8 cellular contexts compared by ENCODE assay signal in the genomic region with DNA sequence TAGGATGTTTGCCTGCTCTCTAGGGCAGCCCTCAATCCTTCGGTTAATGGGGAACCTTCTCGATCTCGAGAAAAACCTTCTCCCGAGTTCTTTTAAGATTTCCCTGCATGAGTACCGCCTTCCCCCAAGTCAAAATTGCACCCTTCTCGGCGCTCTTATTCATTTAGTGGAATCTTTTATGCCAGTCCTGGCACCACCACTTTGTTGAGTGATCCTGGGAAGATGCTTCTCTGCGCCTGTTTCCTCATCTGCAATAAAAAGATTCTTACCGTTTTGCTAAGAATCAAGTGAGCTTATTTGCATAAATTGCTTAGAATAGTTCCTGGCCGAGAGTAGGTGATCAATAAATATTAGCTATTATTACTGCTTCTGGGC. TPM values are rescaled to one million over a fixed set of nuclear protein-coding genes. Genes with fewer than 3 reads are reported as not detected.
DNase-seq lines count a peak whose midpoint lies in the region; ATAC-seq and TF ChIP-seq lines count a peak whose summit lies in the region.

No MANE protein-coding gene starts in this region.

- peaks cover 6% of the 10 kb centered on the region for H3K79me1 ChIP-seq in mesenchymal stem cell (replicated peaks; ENCODE audit: low read length, poor library complexity, severe bottlenecking)

- no peak overlapping the region for H2BK12ac ChIP-seq in mesenchymal stem cell (ENCODE audit: low read length in 2 of 2)

- TF ChIP-seq CTCF in heart right ventricle (IDR thresholded peaks at IDR 0.05), result no peak

- H2AFZ ChIP-seq in mesenchymal stem cell (ENCODE audit: low read depth, low read length), result no peak overlapping the region

- H3K27me3 ChIP-seq in heart right ventricle, result no peaks in the 10 kb centered on the region
- H3K27me3 ChIP-seq in mesenchymal stem cell (ENCODE audit: control insufficient read depth in 1 of 2, insufficient read depth in 1 of 2, low read length in 2 of 2), result no peaks in the 10 kb centered on the region
- no peaks in the 10 kb centered on the region for H3K27me3 ChIP-seq in aorta (ENCODE audit: control insufficient read depth in 1 of 2, insufficient read depth in 2 of 2, low read length in 1 of 2)

- no peak for DNase-seq in heart right ventricle
- no peak for DNase-seq in Right ventricle myocardium superior
- peak; percentile 5 for DNase-seq in astrocyte of the hippocampus (ENCODE audit: low read depth, low spot score)
- no peak for DNase-seq in mesenchymal stem cell
- DNase-seq in aorta, result no peak
- no peak for DNase-seq in AG20443 (ENCODE audit: low spot score)

- H4K8ac ChIP-seq in mesenchymal stem cell (ENCODE audit: low read length), result no peak overlapping the region

- peak overlapping the region in 1 of 2 experiments; percentile 67 for H3K18ac ChIP-seq in mesenchymal stem cell (ENCODE audit: low read depth in 1 of 2, low read length in 2 of 2)

- intact Hi-C loops in heart right ventricle (cut with DNase I) (no loop called here), Right ventricle myocardium superior (cut with DNase I) (no loop called here), aorta (cut with DNase I) (no loop called here)

- H2AK5ac ChIP-seq in mesenchymal stem cell (ENCODE audit: low read length, severe bottlenecking), result no peak overlapping the region

- 1 to 3% methylated on average over 10 of the region's 10 CpGs for WGBS in heart right ventricle, 2 donors
- 12% methylated on average over 8 of the region's 10 CpGs for WGBS in mesenchymal stem cell
- 2% methylated on average over 10 of the region's 10 CpGs for WGBS in aorta, 2 donors

- H2BK120ac ChIP-seq in mesenchymal stem cell (ENCODE audit: low read depth, low read length), result no peak overlapping the region

- H3K14ac ChIP-seq in mesenchymal stem cell (ENCODE audit: low read length in 2 of 2), result no peak overlapping the region

- peak overlapping the region; percentile 69 for H3K4me2 ChIP-seq in mesenchymal stem cell (ENCODE audit: low read length, poor library complexity, severe bottlenecking)

- peak overlapping the region in 9 of 10 donors; percentile 88 to 98 (median 94) for H3K27ac ChIP-seq in heart right ventricle
- H3K27ac ChIP-seq in mesenchymal stem cell (ENCODE audit: low read length, poor library complexity, severe bottlenecking), result no peak overlapping the region
- H3K27ac ChIP-seq in aorta (ENCODE audit: low read depth in 1 of 2, low read length in 2 of 2), result no peak overlapping the region

- H3K4me1 ChIP-seq in heart right ventricle (peaks cover 7 to 65% (median 57%) of the 10 kb centered on the region in 9 donors), mesenchymal stem cell (ENCODE audit: control insufficient read depth, insufficient read depth, low read depth, low read length) (peaks cover 16% of the 10 kb centered on the region), aorta (ENCODE audit: control insufficient read depth in 1 of 2, insufficient read depth in 2 of 2, low read length in 2 of 2) (no peaks in the 10 kb centered on the region)

- H2BK5ac ChIP-seq in mesenchymal stem cell (ENCODE audit: low read depth, low read length, poor library complexity, severe bottlenecking), result no peak overlapping the region

- H4K91ac ChIP-seq in mesenchymal stem cell (ENCODE audit: low read length), result no peak overlapping the region

- ATAC-seq in heart right ventricle, result no peak
- no peak for ATAC-seq in Right ventricle myocardium superior (ENCODE audit: poor library complexity)
- no peak for ATAC-seq in aorta (ENCODE audit: low FRiP score)
- no peak for ATAC-seq in HG02840 (IDR thresholded peaks at IDR 0.05; ENCODE audit: low FRiP score, unreplicated experiment)
- no peak for ATAC-seq in HG02981 (IDR thresholded peaks at IDR 0.05; ENCODE audit: unreplicated experiment)

- H3K36me3 ChIP-seq in heart right ventricle, result peaks cover 0 to 16% (median 0%) of the 10 kb centered on the region in 9 donors
- H3K36me3 ChIP-seq in mesenchymal stem cell (ENCODE audit: control insufficient read depth in 1 of 2, insufficient read depth in 2 of 2, low read depth in 1 of 2, low read length in 2 of 2), result peaks cover 0 to 3% of the 10 kb centered on the region in 2 experiments
- no peaks in the 10 kb centered on the region for H3K36me3 ChIP-seq in aorta (ENCODE audit: control insufficient read depth in 1 of 2, insufficient read depth in 2 of 2, low read length in 1 of 2)

- H3K9me3 ChIP-seq in heart right ventricle (no peaks in the 10 kb centered on the region), mesenchymal stem cell (ENCODE audit: control insufficient read depth, low read length) (no peaks in the 10 kb centered on the region), aorta (ENCODE audit: control insufficient read depth, low read length) (no peaks in the 10 kb centered on the region)

- peak overlapping the region in 1 of 2 experiments; percentile 83 for H3K23ac ChIP-seq in mesenchymal stem cell (ENCODE audit: low read length in 2 of 2)

- H3K4ac ChIP-seq in mesenchymal stem cell (ENCODE audit: low read depth in 1 of 2, low read length in 2 of 2), result peak overlapping the region in 1 of 2 experiments; percentile 89

- no peak overlapping the region for H2BK15ac ChIP-seq in mesenchymal stem cell (ENCODE audit: low read depth, poor library complexity, severe bottlenecking)

- H3K9ac ChIP-seq in mesenchymal stem cell (ENCODE audit: low read length), result peak overlapping the region; percentile 93

- H3K4me3 ChIP-seq in heart right ventricle (peak overlapping the region; percentile 75 to 100 (median 90)), mesenchymal stem cell (ENCODE audit: insufficient read depth in 1 of 2, low read depth in 1 of 2, low read length in 2 of 2) (peak overlapping the region; percentile 82 to 90), aorta (ENCODE audit: low read length in 2 of 2) (peak overlapping the region; percentile 82 to 98)

RNA-seq across cellular contexts. Expression of a gene that starts 0.7 kb away (rescaled TPM):
- 100 to 1,000 TPM; 110 to 147 (median 134) TPM for total RNA-seq in heart right ventricle
- 100 to 1,000 TPM in 1 of 2 donors, 10 to 100 TPM in 1; 93.1 to 213 TPM for polyA plus RNA-seq in heart right ventricle
- total RNA-seq in Right ventricle myocardium superior, result 133 TPM
- polyA plus RNA-seq in mesenchymal stem cell (2013, experiment 1 of 2), result 293 TPM
- polyA plus RNA-seq in mesenchymal stem cell (2013, experiment 2 of 2), result 307 TPM
- 100 to 1,000 TPM in 1 of 2 donors, 10 to 100 TPM in 1; 99.9 to 106 TPM for total RNA-seq in aorta
- polyA plus RNA-seq in aorta, result 100 to 1,000 TPM in 1 of 2 donors, 10 to 100 TPM in 1; 95.1 to 227 TPM

RNA-seq across cellular contexts. Expression of a gene that starts 48.1 kb away (rescaled TPM):
- 10 to 100 TPM; 16.2 to 92.0 (median 19.0) TPM for total RNA-seq in heart right ventricle
- 100 to 1,000 TPM in 1 of 2 donors, 10 to 100 TPM in 1; 35.4 to 161 TPM for polyA plus RNA-seq in heart right ventricle
- 40.6 TPM for total RNA-seq in Right ventricle myocardium superior
- polyA plus RNA-seq in mesenchymal stem cell (2013, experiment 1 of 2), result 211 TPM
- 214 TPM for polyA plus RNA-seq in mesenchymal stem cell (2013, experiment 2 of 2)
- 100 to 1,000 TPM; 134 to 172 TPM for total RNA-seq in aorta
- 100 to 1,000 TPM; 153 to 262 TPM for polyA plus RNA-seq in aorta

RNA-seq across cellular contexts. Expression of a gene that starts 53.8 kb away (rescaled TPM):
- total RNA-seq in heart right ventricle, result not detected
- not detected for polyA plus RNA-seq in heart right ventricle
- total RNA-seq in Right ventricle myocardium superior, result not detected
- 0.03 TPM for polyA plus RNA-seq in mesenchymal stem cell (2013, experiment 1 of 2)
- 0.03 TPM for polyA plus RNA-seq in mesenchymal stem cell (2013, experiment 2 of 2)
- under 1 TPM in 1 of 2 donors, not detected in 1; 0.29 TPM for total RNA-seq in aorta
- polyA plus RNA-seq in aorta, result not detected

Comparison
In these comparisons a context has a peak if more than half of its experiments do, and no peak if none do; other contexts are left out.
1. H3K27ac ChIP-seq: peak in heart right ventricle (9 of 10); none in mesenchymal stem cell (single experiment) and aorta (0 of 2).
2. Peak in every context shown above with its lines, with median percentiles within 50 percentile points of each other: H3K4me3 ChIP-seq.